ENCODE assay signal across 10 cellular contexts in genomic region chr9:122374885-122375420, GRCh38. TPM values are rescaled to one million over a fixed set of nuclear protein-coding genes. Genes with fewer than 3 reads are reported as not detected.
DNase-seq lines count a peak whose midpoint lies in the region; ATAC-seq, FAIRE-seq and TF ChIP-seq lines count a peak whose summit lies in the region.
"Had no signal": no experiment of that assay in that cellular context is flagged by ENCODE, and none has a peak within 500 bp of the region (broad histone marks: within the 10 kb centered on the region; RNA-seq: fewer than 3 reads in every experiment).

No MANE protein-coding gene starts in this region.

- peak; percentile 32 for FAIRE-seq in keratinocyte (lab: Jason Lieb, UNC)

- peak overlapping the region; percentile 88 for H2AFZ ChIP-seq in keratinocyte (ENCODE audit: control insufficient read depth, low read length)

- H3K27ac ChIP-seq in keratinocyte (ENCODE audit: control insufficient read depth, insufficient read depth, low read length) (no peak overlapping the region), testis (no peak overlapping the region)

- intact Hi-C loops in testis (cut with DNase I; ENCODE audit: low total_unique reads) = no loop called here

- H3K9ac ChIP-seq in keratinocyte (ENCODE audit: control insufficient read depth, extremely low read depth, insufficient read depth, low read length) = no peak overlapping the region

- H3K27ac Mint-ChIP-seq in activated naive CD4-positive, alpha-beta T cell treated with anti-CD3 and anti-CD28 coated beads, Interleukin-2, amount 50 U/mL, for 72 hours = no peak overlapping the region
- H3K27ac Mint-ChIP-seq: IgD-negative memory B cell had no signal

- peak overlapping the region; percentile 32 for H3K4me2 ChIP-seq in keratinocyte (ENCODE audit: control insufficient read depth, extremely low read depth, insufficient read depth, low read depth, low read length)

- no peak for ATAC-seq in HG02981 (IDR thresholded peaks at IDR 0.05; ENCODE audit: unreplicated experiment)
- no peak for ATAC-seq in activated naive CD4-positive, alpha-beta T cell treated with anti-CD3 and anti-CD28 coated beads, Interleukin-2, amount 50 U/mL, for 72 hours

- H3K36me3 ChIP-seq in keratinocyte (ENCODE audit: control insufficient read depth in 2 of 2, extremely low read depth in 1 of 2, insufficient read depth in 2 of 2, low read length in 2 of 2) (no peaks in the 10 kb centered on the region), testis (ENCODE audit: low read depth, missing control alignments) (no peaks in the 10 kb centered on the region)

- H3K9me3 Mint-ChIP-seq in activated naive CD4-positive, alpha-beta T cell treated with anti-CD3 and anti-CD28 coated beads, Interleukin-2, amount 50 U/mL, for 72 hours = no peaks in the 10 kb centered on the region

- TF ChIP-seq CTCF in cardiac fibroblast (IDR thresholded peaks at IDR 0.05; ENCODE audit: low read depth, low read length) = no peak
- no peak for TF ChIP-seq CTCF in keratinocyte (optimal IDR thresholded peaks at IDR 0.05 in 1 of 3, IDR thresholded peaks at IDR 0.05 in 1 of 3, conservative IDR thresholded peaks at IDR 0.05 in 1 of 3; ENCODE audit: extremely low read depth in 1 of 3, insufficient read depth in 2 of 3, low read length in 3 of 3)
- no peak for TF ChIP-seq CTCF in testis (IDR thresholded peaks at IDR 0.05)

- H3K9me3 ChIP-seq in keratinocyte (ENCODE audit: control insufficient read depth, low read depth, low read length) (no peaks in the 10 kb centered on the region), testis (no peaks in the 10 kb centered on the region)

- peaks cover 23% of the 10 kb centered on the region for H3K4me1 ChIP-seq in keratinocyte (ENCODE audit: control insufficient read depth, extremely low read depth, insufficient read depth, low read length)
- H3K4me1 ChIP-seq in testis = peaks cover 21% of the 10 kb centered on the region

- peaks cover 9 to 12% of the 10 kb centered on the region in 2 donors for H3K36me3 Mint-ChIP-seq in activated naive CD4-positive, alpha-beta T cell treated with anti-CD3 and anti-CD28 coated beads, Interleukin-2, amount 50 U/mL, for 72 hours

- peak; percentile 44 for DNase-seq in M059J (ENCODE audit: low read depth)
- DNase-seq in cardiac fibroblast (ENCODE audit: low read depth in 2 of 2) = peak; percentile 66 to 88
- no peak for DNase-seq in keratinocyte (ENCODE audit: low read depth, low spot score)
- DNase-seq in testis = peak; percentile 75
- no peak for DNase-seq in NCI-H1694 (lab: John Stamatoyannopoulos, UW)
- no peak for DNase-seq in activated naive CD4-positive, alpha-beta T cell treated with anti-CD3 and anti-CD28 coated beads, Interleukin-2, amount 50 U/mL, for 72 hours (ENCODE audit: low spot score in 2 of 2)
- DNase-seq in NCI-H345 treated with DMSO at 0.1 percent for 48 hours (lab: John Stamatoyannopoulos, UW; ENCODE audit: unreplicated experiment) = no peak
- DNase-seq: activated CD4-positive, alpha-beta T cell treated with anti-CD3 and anti-CD28 coated beads for 4 hours had no signal

- dilution Hi-C loops in keratinocyte (cut with MboI; ENCODE audit: extremely low pct_ligation_motif_present, low sequenced_read_pairs) = no loop called here

- H3K27me3 ChIP-seq in keratinocyte (ENCODE audit: control insufficient read depth, extremely low read depth, insufficient read depth, low read length) (no peaks in the 10 kb centered on the region), testis (no peaks in the 10 kb centered on the region)

- H4K20me1 ChIP-seq in keratinocyte (ENCODE audit: control insufficient read depth, extremely low read depth, insufficient read depth, low read length) = no peaks in the 10 kb centered on the region

- no peaks in the 10 kb centered on the region for H3K9me1 ChIP-seq in keratinocyte (ENCODE audit: control insufficient read depth, extremely low read depth, insufficient read depth, low read length)

- H3K4me3 ChIP-seq in cardiac fibroblast (replicated peaks in 1 of 2; ENCODE audit: low read depth in 2 of 2, low read length in 2 of 2) = peak overlapping the region in 1 of 2 donors; percentile 35
- no peak overlapping the region for H3K4me3 ChIP-seq in keratinocyte (ENCODE audit: control insufficient read depth in 2 of 3, extremely low read depth in 1 of 3, insufficient read depth in 2 of 3, low read depth in 1 of 3, low read length in 3 of 3)
- H3K4me3 ChIP-seq in testis = no peak overlapping the region

- 37 to 49% methylated on average over 14 of the region's 14 CpGs for WGBS in testis, 2 donors

- no peak for TF ChIP-seq POLR2A in testis (IDR thresholded peaks at IDR 0.05)

- H3K79me2 ChIP-seq in keratinocyte (ENCODE audit: control insufficient read depth, insufficient read depth, low read length) = no peaks in the 10 kb centered on the region

RNA-seq across cellular contexts. Expression of gene PTGS1, which starts 4.1 kb away (rescaled TPM):
- total RNA-seq in M059J (2014; rRNA removed; shearing (Covaris generic)) = 4.8 and 6.7 TPM in 2 replicates
- polyA plus RNA-seq in keratinocyte (2.4 to 4.5 TPM (median 4.0 TPM) in 3 replicates), testis (ENCODE audit: insufficient read depth, low read depth, low replicate concordance) (10.1 TPM)
- polyA plus RNA-seq in keratinocyte (2011; ENCODE audit: low read depth) = 0.05 TPM
- 1.8 and 2.0 TPM in 2 replicates for polyA plus RNA-seq in keratinocyte (2011; cell fraction: cytosol; rRNA removed)
- polyA plus RNA-seq in keratinocyte (2011; cell fraction: nucleus; rRNA removed) = 3.6 and 4.6 TPM in 2 replicates
- polyA plus RNA-seq in keratinocyte (2012; ENCODE audit: low replicate concordance) = 0.49 and 3.2 TPM in 2 replicates
- 3.7 to 6.1 TPM (median 5.8 TPM) in 3 replicates for polyA minus RNA-seq in keratinocyte
- 3.8 TPM for polyA minus RNA-seq in keratinocyte (2011; cell fraction: cytosol; rRNA and poly(A)+ RNA removed)
- 1.2 and 2.6 TPM in 2 replicates for polyA minus RNA-seq in keratinocyte (2011; cell fraction: nucleus; rRNA and poly(A)+ RNA removed)
- total RNA-seq in testis = 1 to 10 TPM in 1 of 2 donors, under 1 TPM in 1; 0.93 to 1.1 TPM
- under 1 TPM; 0.25 to 0.54 TPM for total RNA-seq in activated naive CD4-positive, alpha-beta T cell treated with anti-CD3 and anti-CD28 coated beads, Interleukin-2, amount 50 U/mL, for 72 hours

Comparison
In these comparisons a context has a peak if more than half of its experiments do, and no peak if none do; other contexts are left out.
1. DNase-seq: peak in M059J (single experiment), cardiac fibroblast (2 of 2) and testis (single experiment); none in keratinocyte (single experiment), NCI-H1694 (single experiment), activated naive CD4-positive, alpha-beta T cell treated with anti-CD3 and anti-CD28 coated beads, Interleukin-2, amount 50 U/mL, for 72 hours (0 of 2) and NCI-H345 treated with DMSO at 0.1 percent for 48 hours (single experiment).